10 cellular contexts compared by ENCODE assay signal in the genomic region with DNA sequence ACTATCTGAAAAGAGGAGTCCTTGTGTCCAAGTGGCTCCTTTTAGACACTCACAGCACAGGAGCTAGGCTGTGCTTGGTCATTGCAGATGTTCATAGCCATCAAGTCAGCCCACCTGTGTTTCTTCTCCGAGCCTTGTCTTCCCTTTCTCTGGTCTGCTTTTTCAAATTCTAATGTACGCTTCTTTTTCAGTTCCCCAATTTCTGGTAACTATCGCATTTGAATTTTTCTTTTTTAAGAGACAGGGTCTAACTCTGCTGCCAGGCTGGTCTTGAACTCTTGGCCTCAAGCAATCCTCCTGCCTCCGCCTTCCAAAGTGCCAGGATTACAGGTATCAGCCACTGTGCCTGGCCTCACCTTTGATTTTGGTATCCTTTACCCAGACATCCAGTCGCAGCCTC. TPM values are rescaled to one million over a fixed set of nuclear protein-coding genes. Genes with fewer than 3 reads are reported as not detected.
DNase-seq lines count a peak whose midpoint lies in the region; ATAC-seq, FAIRE-seq and TF ChIP-seq lines count a peak whose summit lies in the region.
"Had no signal": no experiment of that assay in that cellular context is flagged by ENCODE, and none has a peak within 500 bp of the region (broad histone marks: within the 10 kb centered on the region; RNA-seq: fewer than 3 reads in every experiment).

No MANE protein-coding gene starts in this region.

- TF ChIP-seq CTCF in upper lobe of right lung (IDR thresholded peaks at IDR 0.05) = no peak

- FAIRE-seq in urothelium cell line (lab: Jason Lieb, UNC) = no peak

- H3K27ac ChIP-seq in upper lobe of right lung = no peak overlapping the region

- no peaks in the 10 kb centered on the region for H3K27me3 ChIP-seq in upper lobe of right lung

- intact Hi-C loops in upper lobe of right lung (cut with DNase I) = no loop called here

- no peak overlapping the region for H3K4me3 ChIP-seq in upper lobe of right lung

- H3K36me3 ChIP-seq in upper lobe of right lung = no peaks in the 10 kb centered on the region

- DNase-seq in germinal center (ENCODE audit: low spot score) = peak; percentile 60
- DNase-seq in occipital lobe (lab: John Stamatoyannopoulos, UW) = no peak
- no peak for DNase-seq in upper lobe of right lung
- no peak for DNase-seq in midbrain (lab: John Stamatoyannopoulos, UW)
- no peak for DNase-seq in urothelium cell line (ENCODE audit: low spot score)
- DNase-seq: glutamatergic neuron; stimulated activated CD8-positive, alpha-beta memory T cell treated with anti-CD3 and anti-CD28 coated beads, Interleukin-4, amount 100 ng/mL, for 48 hours had no signal

- ATAC-seq in GM18511 (IDR thresholded peaks at IDR 0.05; ENCODE audit: unreplicated experiment) = peak; percentile 93
- peak; percentile 92 for ATAC-seq in GM21515 (IDR thresholded peaks at IDR 0.05; ENCODE audit: unreplicated experiment)
- ATAC-seq in HG03342 (IDR thresholded peaks at IDR 0.05; ENCODE audit: unreplicated experiment) = peak; percentile 93
- ATAC-seq in upper lobe of right lung = no peak

- H3K4me1 ChIP-seq in upper lobe of right lung = no peaks in the 10 kb centered on the region

- H3K9me3 ChIP-seq in upper lobe of right lung = no peaks in the 10 kb centered on the region

RNA-seq across cellular contexts. Expression of gene APBB1IP, which starts 18.9 kb away (rescaled TPM):
- total RNA-seq in occipital lobe = 0.94 TPM
- total RNA-seq in upper lobe of right lung = 19.2 TPM

Comparison
In these comparisons a context has a peak if more than half of its experiments do, and no peak if none do; other contexts are left out.
1. RNA of gene APBB1IP, which starts 18.9 kb away (total RNA-seq): 19.2 TPM in upper lobe of right lung (single experiment); 0.94 TPM in occipital lobe (single experiment); every median in the first group is over 10 times any median in the second.